9 cellular contexts compared by ENCODE assay signal in the genomic region with DNA sequence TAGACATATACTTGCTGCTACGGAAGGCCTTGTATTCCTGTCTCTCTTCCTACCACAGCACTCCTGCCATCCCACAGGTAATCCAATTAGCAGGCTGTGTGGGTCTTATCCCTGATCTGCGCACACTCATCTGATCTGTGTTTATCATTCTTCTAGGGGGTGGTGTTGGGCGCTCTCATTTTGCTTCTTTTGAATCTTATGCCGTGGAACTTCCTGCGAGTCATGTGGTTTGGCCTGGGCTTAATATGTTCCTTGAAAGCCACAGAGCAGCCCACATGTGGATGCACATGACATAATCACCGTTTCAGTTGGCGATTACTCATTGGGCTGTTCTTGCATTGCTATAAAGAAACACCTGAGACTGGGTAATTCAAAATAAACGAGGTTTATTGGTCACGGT.
DNase-seq lines count a peak whose midpoint lies in the region; ATAC-seq lines count a peak whose summit lies in the region.
"Had no signal": no experiment of that assay in that cellular context is flagged by ENCODE, and none has a peak within 500 bp of the region (broad histone marks: within the 10 kb centered on the region; RNA-seq: fewer than 3 reads in every experiment).

No MANE protein-coding gene starts in this region.

- H4K20me1 ChIP-seq in BLaER1, result peaks cover 96% of the 10 kb centered on the region

- H3K36me3 ChIP-seq in BLaER1, result peaks cover 5% of the 10 kb centered on the region; the same call in 1 of the 2 replicates

- no peak overlapping the region for H3K4me3 ChIP-seq in BLaER1
- H3K4me3 ChIP-seq: coronary artery had no signal

- peaks cover 97% of the 10 kb centered on the region for H3K4me1 ChIP-seq in BLaER1

- no peaks in the 10 kb centered on the region for H3K9me3 ChIP-seq in BLaER1

- no peak for ATAC-seq in HG03196 (IDR thresholded peaks at IDR 0.05; ENCODE audit: unreplicated experiment)
- no peak for ATAC-seq in HG03342 (IDR thresholded peaks at IDR 0.05; ENCODE audit: unreplicated experiment)
- no peak for ATAC-seq in HG03469 (IDR thresholded peaks at IDR 0.05; ENCODE audit: unreplicated experiment)

- DNase-seq in NOMO-1 (lab: John Stamatoyannopoulos, UW; ENCODE audit: unreplicated experiment in 2 of 2), result peak; percentile 19 to 43
- DNase-seq in activated T-helper 9 cell treated with anti-CD3 and anti-CD28 coated beads, Interleukin-2, amount 50 U/mL, for 16 hours (ENCODE audit: low read depth), result peak; percentile 61
- DNase-seq in kidney tubule cell (ENCODE audit: low spot score), result peak; percentile 90
- DNase-seq in hippocampal formation (lab: John Stamatoyannopoulos, UW), result no peak

- no peaks in the 10 kb centered on the region for H3K27me3 ChIP-seq in BLaER1

- no peak overlapping the region for H3K9ac ChIP-seq in BLaER1

- peak overlapping the region; percentile 71 for H3K4me2 ChIP-seq in BLaER1

- H3K27ac ChIP-seq in BLaER1, result 0 out of 2 replicates have a peak overlapping the region, but pooled peaks have one; percentile 26
- H3K27ac ChIP-seq: coronary artery had no signal

Comparison
In these comparisons a context has a peak if more than half of its experiments do, and no peak if none do; other contexts are left out.
1. DNase-seq: peak in NOMO-1 (2 of 2), activated T-helper 9 cell treated with anti-CD3 and anti-CD28 coated beads, Interleukin-2, amount 50 U/mL, for 16 hours (single experiment) and kidney tubule cell (single experiment); none in hippocampal formation (0 of 2).